In the genomic region with DNA sequence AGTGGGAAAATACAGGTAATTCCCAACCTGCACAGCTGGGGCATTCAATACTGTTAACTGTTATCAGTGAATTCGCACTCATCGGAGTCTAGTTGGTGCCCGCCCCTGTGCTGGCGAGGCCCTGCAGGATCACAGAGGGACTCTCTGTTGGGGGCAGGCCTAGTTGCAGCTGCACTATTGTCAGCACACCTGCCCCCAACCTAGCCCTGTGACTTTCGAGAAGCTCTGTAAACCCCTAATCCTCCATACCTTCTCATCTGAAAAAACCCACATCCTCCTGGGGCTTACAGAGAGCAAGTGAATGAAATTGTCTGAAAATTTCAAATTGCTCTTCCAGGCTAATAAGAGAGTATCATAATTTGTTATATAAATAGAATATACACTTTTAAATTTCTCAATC, we compare ENCODE assay signal across 9 cellular contexts.
DNase-seq lines count a peak whose midpoint lies in the region; ATAC-seq and TF ChIP-seq lines count a peak whose summit lies in the region.
"Had no signal": no experiment of that assay in that cellular context is flagged by ENCODE, and none has a peak within 500 bp of the region (broad histone marks: within the 10 kb centered on the region; RNA-seq: fewer than 3 reads in every experiment).

No MANE protein-coding gene starts in this region.

- no peak overlapping the region for H3K4me2 ChIP-seq in neuronal stem cell (ENCODE audit: insufficient read depth, low read length, poor library complexity, severe bottlenecking)
- H3K4me2 ChIP-seq in SK-N-SH: no peak overlapping the region

- no peak overlapping the region for H4K91ac ChIP-seq in neuronal stem cell (ENCODE audit: low read depth, low read length, poor library complexity)

- no peak overlapping the region for H2BK12ac ChIP-seq in neuronal stem cell (ENCODE audit: low read length)

- H3K9ac ChIP-seq in neuronal stem cell (ENCODE audit: low read depth, low read length, poor library complexity) (no peak overlapping the region), SK-N-SH (no peak overlapping the region)

- 64 to 76% (median 67%) methylated on average over 5 of the region's 5 CpGs for WGBS in spleen, 5 donors
- WGBS in neuronal stem cell (ENCODE audit: extremely low coverage in 2 of 2, insufficient read length in 2 of 2, insufficient replicate concordance in 1 of 2), 2 donors: no CpG with 5 or more reads among the region's 5 CpGs
- 93% methylated on average over 3 of the region's 5 CpGs for WGBS in SK-N-SH (ENCODE audit: low lambda C conversion rate)

- H4K20me1 ChIP-seq in SK-N-SH (ENCODE audit: insufficient read depth): no peaks in the 10 kb centered on the region

- no peak overlapping the region for H3K23ac ChIP-seq in neuronal stem cell (ENCODE audit: low read depth, low read length, poor library complexity)

- H3F3A ChIP-seq in SK-N-SH (replicated peaks; ENCODE audit: insufficient read depth): peaks cover 4% of the 10 kb centered on the region

- no peak overlapping the region for H2BK5ac ChIP-seq in neuronal stem cell (ENCODE audit: low read length)

- H3K9me3 ChIP-seq in spleen (no peaks in the 10 kb centered on the region), neuronal stem cell (replicated peaks in 1 of 2; ENCODE audit: control insufficient read depth in 2 of 2, insufficient read depth in 1 of 2, low read depth in 1 of 2, low read length in 2 of 2) (no peaks in the 10 kb centered on the region), SK-N-SH (no peaks in the 10 kb centered on the region)

- no peak for TF ChIP-seq EP300 in SK-N-SH (IDR thresholded peaks at IDR 0.05; ENCODE audit: borderline replicate concordance in 1 of 2, low read depth in 1 of 2, low read length in 1 of 2)

- in situ Hi-C loops in G401 (cut with HindIII; ENCODE audit: low sequenced_read_pairs): no loop called here

- H3K27ac ChIP-seq in spleen: peak overlapping the region in 6 of 8 donors; percentile 58 to 92 (median 88)
- H3K27ac ChIP-seq in neuronal stem cell (replicated peaks; ENCODE audit: low read length): no peak overlapping the region
- H3K27ac ChIP-seq in SK-N-SH (ENCODE audit: low read depth in 2 of 2, low read length in 1 of 2): no peak overlapping the region

- H2BK15ac ChIP-seq in neuronal stem cell (ENCODE audit: low read length): no peak overlapping the region

- H2AFZ ChIP-seq in neuronal stem cell (ENCODE audit: low read length) (no peak overlapping the region), SK-N-SH (ENCODE audit: low read depth) (no peak overlapping the region)

- no peak for TF ChIP-seq POLR2A in spleen (IDR thresholded peaks at IDR 0.05)

- ATAC-seq in GM18909 (IDR thresholded peaks at IDR 0.05; ENCODE audit: poor library complexity, unreplicated experiment): peak; percentile 76
- ATAC-seq: HCT116 had no signal

- no peak overlapping the region for H2BK120ac ChIP-seq in neuronal stem cell (ENCODE audit: low read depth, low read length)

- H3K79me1 ChIP-seq in neuronal stem cell (ENCODE audit: low read depth, low read length): no peaks in the 10 kb centered on the region

- H3K27me3 ChIP-seq in H7 (ENCODE audit: control insufficient read depth, insufficient read depth, low read length) (no peaks in the 10 kb centered on the region; the same call in 1 of the 2 replicates), spleen (replicated peaks in 1 of 7) (no peaks in the 10 kb centered on the region), neuronal stem cell (ENCODE audit: control insufficient read depth in 3 of 3, insufficient read depth in 3 of 3, low read depth in 1 of 3, low read length in 3 of 3) (no peaks in the 10 kb centered on the region), SK-N-SH (ENCODE audit: insufficient read depth) (no peaks in the 10 kb centered on the region)

- H3K4me1 ChIP-seq in spleen: peaks cover 13 to 58% (median 45%) of the 10 kb centered on the region in 6 donors
- H3K4me1 ChIP-seq in neuronal stem cell (ENCODE audit: control insufficient read depth in 2 of 2, insufficient read depth in 1 of 2, low read depth in 1 of 2, low read length in 2 of 2): no peaks in the 10 kb centered on the region
- peaks cover 0 to 26% of the 10 kb centered on the region in 2 experiments; a peak in 3 of 4 replicates for H3K4me1 ChIP-seq in SK-N-SH (ENCODE audit: control insufficient read depth in 1 of 2, insufficient read depth in 2 of 2, low read depth in 1 of 2, low read length in 1 of 2)

- no peak overlapping the region for H4K8ac ChIP-seq in neuronal stem cell (ENCODE audit: low read depth, low read length)

- no peak for TF ChIP-seq CTCF in spleen (IDR thresholded peaks at IDR 0.05 in 8 of 11, conservative IDR thresholded peaks at IDR 0.05 in 3 of 11)
- TF ChIP-seq CTCF in SK-N-SH (IDR thresholded peaks at IDR 0.05): no peak

- DNase-seq in H7 (peak; percentile 12), NCI-H345 (lab: John Stamatoyannopoulos, UW) (peak; percentile 77), spleen (peak; percentile 84), neuronal stem cell (ENCODE audit: low spot score) (no peak), SK-N-SH (no peak), OCI-M1 (lab: John Stamatoyannopoulos, UW) (no peak), G401 (ENCODE audit: low spot score) (no peak)

- no peaks in the 10 kb centered on the region for H3K9me2 ChIP-seq in SK-N-SH

- intact Hi-C loops in spleen (cut with DNase I; ENCODE audit: low total_unique reads): no loop called here

- POLR2A ChIA-PET in SK-N-SH (lab: Yijun Ruan, JAX): no interaction called here

- no peak overlapping the region for H3K18ac ChIP-seq in neuronal stem cell (ENCODE audit: low read length)

- no peak overlapping the region for H2AK5ac ChIP-seq in neuronal stem cell (ENCODE audit: low read depth, low read length)

- H3K79me2 ChIP-seq in SK-N-SH (ENCODE audit: insufficient read depth): no peaks in the 10 kb centered on the region

- H3K36me3 ChIP-seq in H7 (replicated peaks; ENCODE audit: control insufficient read depth, insufficient read depth, low read length): no peaks in the 10 kb centered on the region
- no peaks in the 10 kb centered on the region for H3K36me3 ChIP-seq in spleen
- no peaks in the 10 kb centered on the region for H3K36me3 ChIP-seq in neuronal stem cell (replicated peaks in 1 of 2; ENCODE audit: control insufficient read depth in 2 of 2, insufficient read depth in 2 of 2, low read length in 2 of 2)
- no peaks in the 10 kb centered on the region for H3K36me3 ChIP-seq in SK-N-SH (replicated peaks in 1 of 2; ENCODE audit: control insufficient read depth in 1 of 2, insufficient read depth in 2 of 2, low read length in 1 of 2)

- H3K4ac ChIP-seq in neuronal stem cell (ENCODE audit: low read length): no peak overlapping the region

- no peak overlapping the region for H3K4me3 ChIP-seq in H7 (ENCODE audit: insufficient read depth, low read depth, low read length)
- no peak overlapping the region for H3K4me3 ChIP-seq in spleen
- no peak overlapping the region for H3K4me3 ChIP-seq in neuronal stem cell (ENCODE audit: low read length in 2 of 2)
- H3K4me3 ChIP-seq in SK-N-SH (ENCODE audit: low read depth in 2 of 2, low read length in 1 of 2): no peak overlapping the region

- CTCF ChIA-PET in SK-N-SH (lab: Yijun Ruan, JAX): interaction anchor here (1.7 kb wide), 1 partner anchor 151 kb away, joined by 7 read pairs; no protein-coding TSS in a partner anchor

- no peak for TF ChIP-seq RAD21 in SK-N-SH (IDR thresholded peaks at IDR 0.05; ENCODE audit: low read length)

- no peak overlapping the region for H3K14ac ChIP-seq in neuronal stem cell (ENCODE audit: low read length)

TF ChIP-seq in SK-N-SH, 30 proteins besides CTCF, POLR2A, EP300 and RAD21:
- no peak for TF ChIP-seq EZH2phosphoT487 (IDR thresholded peaks at IDR 0.05; ENCODE audit: borderline replicate concordance, low read depth)
- no peak for TF ChIP-seq RFX5 (IDR thresholded peaks at IDR 0.05; ENCODE audit: low read length)
- TF ChIP-seq FOSL2 (IDR thresholded peaks at IDR 0.05; ENCODE audit: borderline replicate concordance, low read depth): no peak
- TF ChIP-seq GATA2 (CRISPR knock-in tag; IDR thresholded peaks at IDR 0.05): no peak
- TF ChIP-seq MEF2A (IDR thresholded peaks at IDR 0.05; ENCODE audit: borderline replicate concordance, low read depth): no peak
- TF ChIP-seq GABPA (IDR thresholded peaks at IDR 0.05; ENCODE audit: low read depth): no peak
- no peak for TF ChIP-seq SMC3 (IDR thresholded peaks at IDR 0.05; ENCODE audit: low read depth, low read length)
- TF ChIP-seq, protein P1, sequence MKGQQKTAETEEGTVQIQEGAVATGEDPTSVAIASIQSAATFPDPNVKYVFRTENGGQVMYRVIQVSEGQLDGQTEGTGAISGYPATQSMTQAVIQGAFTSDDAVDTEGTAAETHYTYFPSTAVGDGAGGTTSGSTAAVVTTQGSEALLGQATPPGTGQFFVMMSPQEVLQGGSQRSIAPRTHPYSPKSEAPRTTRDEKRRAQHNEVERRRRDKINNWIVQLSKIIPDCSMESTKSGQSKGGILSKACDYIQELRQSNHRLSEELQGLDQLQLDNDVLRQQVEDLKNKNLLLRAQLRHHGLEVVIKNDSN (IDR thresholded peaks at IDR 0.05; ENCODE audit: borderline replicate concordance, low read depth): no peak
- no peak for TF ChIP-seq TAF1 (IDR thresholded peaks at IDR 0.05; ENCODE audit: borderline replicate concordance, low read depth, low read length)
- TF ChIP-seq, protein P2, sequence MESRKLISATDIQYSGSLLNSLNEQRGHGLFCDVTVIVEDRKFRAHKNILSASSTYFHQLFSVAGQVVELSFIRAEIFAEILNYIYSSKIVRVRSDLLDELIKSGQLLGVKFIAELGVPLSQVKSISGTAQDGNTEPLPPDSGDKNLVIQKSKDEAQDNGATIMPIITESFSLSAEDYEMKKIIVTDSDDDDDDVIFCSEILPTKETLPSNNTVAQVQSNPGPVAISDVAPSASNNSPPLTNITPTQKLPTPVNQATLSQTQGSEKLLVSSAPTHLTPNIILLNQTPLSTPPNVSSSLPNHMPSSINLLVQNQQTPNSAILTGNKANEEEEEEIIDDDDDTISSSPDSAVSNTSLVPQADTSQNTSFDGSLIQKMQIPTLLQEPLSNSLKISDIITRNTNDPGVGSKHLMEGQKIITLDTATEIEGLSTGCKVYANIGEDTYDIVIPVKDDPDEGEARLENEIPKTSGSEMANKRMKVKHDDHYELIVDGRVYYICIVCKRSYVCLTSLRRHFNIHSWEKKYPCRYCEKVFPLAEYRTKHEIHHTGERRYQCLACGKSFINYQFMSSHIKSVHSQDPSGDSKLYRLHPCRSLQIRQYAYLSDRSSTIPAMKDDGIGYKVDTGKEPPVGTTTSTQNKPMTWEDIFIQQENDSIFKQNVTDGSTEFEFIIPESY (IDR thresholded peaks at IDR 0.05; ENCODE audit: borderline replicate concordance, low read depth): no peak

Comparison
In these comparisons a context has a peak if more than half of its experiments do, and no peak if none do; other contexts are left out.
1. DNase-seq: peak in H7 (single experiment), NCI-H345 (single experiment) and spleen (single experiment); none in neuronal stem cell (single experiment), SK-N-SH (single experiment), OCI-M1 (single experiment) and G401 (single experiment).
2. H3K27ac ChIP-seq: peak in spleen (6 of 8); none in neuronal stem cell (single experiment) and SK-N-SH (0 of 2).